ENCODE assay signal across 21 cellular contexts in genomic region chr1:182811975-182812727, GRCh38. TPM values are rescaled to one million over a fixed set of nuclear protein-coding genes. Genes with fewer than 3 reads are reported as not detected.
DNase-seq lines count a peak whose midpoint lies in the region; ATAC-seq and TF ChIP-seq lines count a peak whose summit lies in the region.
"Had no signal": no experiment of that assay in that cellular context is flagged by ENCODE, and none has a peak within 500 bp of the region (broad histone marks: within the 10 kb centered on the region; RNA-seq: fewer than 3 reads in every experiment).

No MANE protein-coding gene starts in this region.

- H3K9me2 ChIP-seq in Loucy (replicated peaks; ENCODE audit: low read depth, low read length) = no peaks in the 10 kb centered on the region

- H3K27ac ChIP-seq in brain microvascular endothelial cell (no peak overlapping the region), neural progenitor cell (no peak overlapping the region), upper lobe of left lung (no peak overlapping the region)
- H3K27ac ChIP-seq: thoracic aorta had no signal

- no peaks in the 10 kb centered on the region for H3K27me3 Mint-ChIP-seq in neural progenitor cell (ENCODE audit: insufficient read depth, low read depth)
- H3K27me3 Mint-ChIP-seq: CD4-positive, alpha-beta memory T cell; naive thymus-derived CD8-positive, alpha-beta T cell; stimulated activated memory B cell treated with anti-CD40 and anti-IgM and Interleukin-4, amounts not matched to agents 10 μg/mL and 1 μg/mL and 100 μg/mL, for 72 hours had no signal

- H3K27me3 ChIP-seq in Loucy (ENCODE audit: insufficient read depth, low read length, poor library complexity, severe bottlenecking) = no peaks in the 10 kb centered on the region
- H3K27me3 ChIP-seq in brain microvascular endothelial cell (replicated peaks) = no peaks in the 10 kb centered on the region
- H3K27me3 ChIP-seq in neural progenitor cell = no peaks in the 10 kb centered on the region
- no peaks in the 10 kb centered on the region for H3K27me3 ChIP-seq in upper lobe of left lung

- H3K4me1 ChIP-seq in Loucy (ENCODE audit: insufficient read depth, low read length, poor library complexity, severe bottlenecking) (no peaks in the 10 kb centered on the region), neural progenitor cell (no peaks in the 10 kb centered on the region), upper lobe of left lung (no peaks in the 10 kb centered on the region)

- in situ Hi-C loops in brain microvascular endothelial cell (cut with HindIII; ENCODE audit: low pct_ligation_motif_present, low sequenced_read_pairs) = no loop called here

- H3K4me1 Mint-ChIP-seq in neural progenitor cell = peaks cover 3% of the 10 kb centered on the region
- H3K4me1 Mint-ChIP-seq: CD4-positive, alpha-beta memory T cell; naive thymus-derived CD8-positive, alpha-beta T cell; stimulated activated memory B cell treated with anti-CD40 and anti-IgM and Interleukin-4, amounts not matched to agents 10 μg/mL and 1 μg/mL and 100 μg/mL, for 72 hours had no signal

- H3K36me3 ChIP-seq in Loucy (ENCODE audit: insufficient read depth, low read length) = no peaks in the 10 kb centered on the region
- no peaks in the 10 kb centered on the region for H3K36me3 ChIP-seq in brain microvascular endothelial cell (replicated peaks)
- no peaks in the 10 kb centered on the region for H3K36me3 ChIP-seq in neural progenitor cell
- peaks cover 17 to 42% (median 39%) of the 10 kb centered on the region in 4 donors for H3K36me3 ChIP-seq in upper lobe of left lung
- H3K36me3 ChIP-seq: thoracic aorta had no signal

- no peaks in the 10 kb centered on the region for H3K36me3 Mint-ChIP-seq in neural progenitor cell

- ATAC-seq in upper lobe of left lung (ENCODE audit: low FRiP score in 2 of 2) = no peak
- ATAC-seq: naive thymus-derived CD8-positive, alpha-beta T cell; stimulated activated memory B cell treated with anti-CD40 and anti-IgM and Interleukin-4, amounts not matched to agents 10 μg/mL and 1 μg/mL and 100 μg/mL, for 72 hours had no signal

- H3K4me3 ChIP-seq in Loucy (ENCODE audit: low read length, poor library complexity, severe bottlenecking) (no peak overlapping the region), brain microvascular endothelial cell (ENCODE audit: low read depth, low read length) (no peak overlapping the region), neural progenitor cell (no peak overlapping the region), upper lobe of left lung (no peak overlapping the region)
- H3K4me3 ChIP-seq: thoracic aorta had no signal

- peak; percentile 39 for DNase-seq in NCI-H82 (lab: John Stamatoyannopoulos, UW)
- DNase-seq in NCI-H82 treated with DMSO at 0.1 percent for 48 hours (lab: John Stamatoyannopoulos, UW; ENCODE audit: unreplicated experiment) = no peak
- DNase-seq in brain microvascular endothelial cell = no peak
- DNase-seq in neural progenitor cell (ENCODE audit: low spot score) = no peak
- DNase-seq in activated CD4-positive, alpha-beta T cell treated with anti-CD3 and anti-CD28 coated beads for 1 hour = no peak
- DNase-seq in activated T-cell treated with anti-CD3 and anti-CD28 coated beads, Interleukin-2, amount 50 U/mL, for 1 hour = no peak
- no peak for DNase-seq in upper lobe of left lung
- DNase-seq: activated CD4-positive, CD25-positive, alpha-beta regulatory T cell treated with anti-CD3 and anti-CD28 coated beads, Interleukin-2, amount 50 U/mL, for 72 hours; activated naive CD4-positive, alpha-beta T cell treated with anti-CD3 and anti-CD28 coated beads, Interleukin-2, amount 50 U/mL, for 16 hours; aorta; CD4-positive, alpha-beta memory T cell; effector memory CD4-positive, alpha-beta T cell; Kasumi-1; mesendoderm; naive thymus-derived CD8-positive, alpha-beta T cell; NCI-H748 treated with DMSO at 0.1 percent for 48 hours; RPMI8226; T-helper 9 cell had no signal

- H2AFZ ChIP-seq in Loucy (ENCODE audit: low read length) (no peak overlapping the region), neural progenitor cell (replicated peaks) (no peak overlapping the region)

- H3F3A ChIP-seq in Loucy (ENCODE audit: low read depth) = no peaks in the 10 kb centered on the region
- H3F3A ChIP-seq in neural progenitor cell (ENCODE audit: low read depth) = peaks cover 3% of the 10 kb centered on the region

- H3K9ac ChIP-seq in Loucy (ENCODE audit: low read depth, low read length, poor library complexity, severe bottlenecking) = no peak overlapping the region
- no peak overlapping the region for H3K9ac ChIP-seq in neural progenitor cell

- H3K9me3 Mint-ChIP-seq in neural progenitor cell = no peaks in the 10 kb centered on the region
- H3K9me3 Mint-ChIP-seq: CD4-positive, alpha-beta memory T cell; naive thymus-derived CD8-positive, alpha-beta T cell; stimulated activated memory B cell treated with anti-CD40 and anti-IgM and Interleukin-4, amounts not matched to agents 10 μg/mL and 1 μg/mL and 100 μg/mL, for 72 hours had no signal

- H3K27ac Mint-ChIP-seq in neural progenitor cell = no peak overlapping the region
- H3K27ac Mint-ChIP-seq: CD4-positive, alpha-beta memory T cell; naive thymus-derived CD8-positive, alpha-beta T cell; stimulated activated memory B cell treated with anti-CD40 and anti-IgM and Interleukin-4, amounts not matched to agents 10 μg/mL and 1 μg/mL and 100 μg/mL, for 72 hours had no signal

- no peaks in the 10 kb centered on the region for H3K9me3 ChIP-seq in Loucy (ENCODE audit: insufficient read depth, low read depth, low read length)
- no peaks in the 10 kb centered on the region for H3K9me3 ChIP-seq in neural progenitor cell (ENCODE audit: low read depth)
- no peaks in the 10 kb centered on the region for H3K9me3 ChIP-seq in upper lobe of left lung
- H3K9me3 ChIP-seq: thoracic aorta had no signal

- TF ChIP-seq CTCF in Loucy (conservative IDR thresholded peaks at IDR 0.05; ENCODE audit: low read length) (peak; percentile 29), brain microvascular endothelial cell (IDR thresholded peaks at IDR 0.05; ENCODE audit: low read depth, low read length, missing control alignments) (peak; percentile 24), neural progenitor cell (IDR thresholded peaks at IDR 0.05) (peak; percentile 30), upper lobe of left lung (IDR thresholded peaks at IDR 0.05) (no peak)

- no peaks in the 10 kb centered on the region for H3K79me2 ChIP-seq in Loucy (ENCODE audit: insufficient read depth, low read length)
- no peaks in the 10 kb centered on the region for H3K79me2 ChIP-seq in neural progenitor cell (ENCODE audit: low read depth)

- H3K4me2 ChIP-seq in Loucy (ENCODE audit: low read depth, low read length, poor library complexity, severe bottlenecking) (no peak overlapping the region), neural progenitor cell (no peak overlapping the region)

- no peaks in the 10 kb centered on the region for H4K20me1 ChIP-seq in Loucy (ENCODE audit: insufficient read depth, low read length, poor library complexity, severe bottlenecking)
- no peaks in the 10 kb centered on the region for H4K20me1 ChIP-seq in neural progenitor cell (ENCODE audit: low read depth)

- no peak for TF ChIP-seq EP300 in upper lobe of left lung (IDR thresholded peaks at IDR 0.05)

- 88 to 95% methylated on average over 4 of the region's 4 CpGs for WGBS in upper lobe of left lung, 2 donors

- H3K4me3 Mint-ChIP-seq in neural progenitor cell = no peak overlapping the region
- H3K4me3 Mint-ChIP-seq: CD4-positive, alpha-beta memory T cell; naive thymus-derived CD8-positive, alpha-beta T cell; stimulated activated memory B cell treated with anti-CD40 and anti-IgM and Interleukin-4, amounts not matched to agents 10 μg/mL and 1 μg/mL and 100 μg/mL, for 72 hours had no signal

- no peak for TF ChIP-seq POLR2A in upper lobe of left lung (IDR thresholded peaks at IDR 0.05)

RNA-seq across cellular contexts. Expression of gene NPL, which starts 22.6 kb away (rescaled TPM):
- total RNA-seq in neural progenitor cell (ENCODE audit: low replicate concordance) (1.3 and 3.4 TPM in 2 replicates), upper lobe of left lung (10 to 100 TPM; 16.6 to 99.5 (median 33.2) TPM)

RNA-seq across cellular contexts. Expression of gene DHX9, which starts 27.0 kb away (rescaled TPM):
- total RNA-seq in neural progenitor cell (ENCODE audit: low replicate concordance) (257 and 400 TPM in 2 replicates), upper lobe of left lung (100 to 1,000 TPM in 2 of 6 donors, 10 to 100 TPM in 4; 53.4 to 134 (median 91.7) TPM)

Comparison
In these comparisons a context has a peak if more than half of its experiments do, and no peak if none do; other contexts are left out.
1. CTCF ChIP-seq: peak in Loucy (single experiment), brain microvascular endothelial cell (single experiment) and neural progenitor cell (single experiment); none in upper lobe of left lung (0 of 6).